In genomic region chr4:47617607-47618006, GRCh38 we compare ENCODE assay signal across 18 cellular contexts.
DNase-seq lines count a peak whose midpoint lies in the region; ATAC-seq and TF ChIP-seq lines count a peak whose summit lies in the region.
"Had no signal": no experiment of that assay in that cellular context is flagged by ENCODE, and none has a peak within 500 bp of the region (broad histone marks: within the 10 kb centered on the region; RNA-seq: fewer than 3 reads in every experiment).

No MANE protein-coding gene starts in this region.

- H3K4me3 ChIP-seq in smooth muscle cell: no peak overlapping the region
- H3K4me3 ChIP-seq: adrenal gland, cardiac muscle cell, lower lobe of right lung, pancreas, tibial nerve had no signal

- H3K36me3 Mint-ChIP-seq in stimulated activated naive B cell treated with anti-CD40 and anti-IgM and Interleukin-4, amounts not matched to agents 10 μg/mL and 1 μg/mL and 100 μg/mL, for 72 hours: peaks cover 10% of the 10 kb centered on the region in 2 donors

- peaks cover 0 to 9% of the 10 kb centered on the region in 2 donors for H3K4me1 Mint-ChIP-seq in stimulated activated naive B cell treated with anti-CD40 and anti-IgM and Interleukin-4, amounts not matched to agents 10 μg/mL and 1 μg/mL and 100 μg/mL, for 72 hours
- H3K4me1 Mint-ChIP-seq: naive B cell had no signal

- H3K27me3 Mint-ChIP-seq in stimulated activated naive B cell treated with anti-CD40 and anti-IgM and Interleukin-4, amounts not matched to agents 10 μg/mL and 1 μg/mL and 100 μg/mL, for 72 hours: peaks cover 0 to 4% of the 10 kb centered on the region in 2 donors
- H3K27me3 Mint-ChIP-seq: naive B cell had no signal

- no peaks in the 10 kb centered on the region for H3K4me1 ChIP-seq in smooth muscle cell (ENCODE audit: low read depth)
- H3K4me1 ChIP-seq: adrenal gland, lower lobe of right lung, pancreas, tibial nerve had no signal

- H3K79me2 ChIP-seq in smooth muscle cell (ENCODE audit: low read depth): no peaks in the 10 kb centered on the region

- no peak overlapping the region for H3K9ac ChIP-seq in smooth muscle cell (ENCODE audit: low read depth)

- H3K27ac ChIP-seq in smooth muscle cell (ENCODE audit: low read depth): no peak overlapping the region
- H3K27ac ChIP-seq: adrenal gland, cardiac muscle cell, lower lobe of right lung, pancreas, tibial nerve had no signal

- ATAC-seq in GM18870 (IDR thresholded peaks at IDR 0.05; ENCODE audit: unreplicated experiment): peak; percentile 57
- ATAC-seq in GM21529 (IDR thresholded peaks at IDR 0.05; ENCODE audit: unreplicated experiment): peak; percentile 73
- ATAC-seq in HG03095 (IDR thresholded peaks at IDR 0.05; ENCODE audit: unreplicated experiment): peak; percentile 66
- peak; percentile 99 for ATAC-seq in stimulated activated naive B cell treated with anti-CD40 and anti-IgM and Interleukin-4, amounts not matched to agents 10 μg/mL and 1 μg/mL and 100 μg/mL, for 72 hours (replicated peaks)
- ATAC-seq in GM21447 (IDR thresholded peaks at IDR 0.05; ENCODE audit: unreplicated experiment): no peak
- ATAC-seq: lower lobe of right lung, pancreas had no signal

- no peak for TF ChIP-seq CTCF in smooth muscle cell (IDR thresholded peaks at IDR 0.05; ENCODE audit: borderline replicate concordance, insufficient read depth, poor library complexity, severe bottlenecking)

- no peak overlapping the region for H3K4me2 ChIP-seq in smooth muscle cell

- peaks cover under 1% of the 10 kb centered on the region in 2 donors for H3K9me3 Mint-ChIP-seq in stimulated activated naive B cell treated with anti-CD40 and anti-IgM and Interleukin-4, amounts not matched to agents 10 μg/mL and 1 μg/mL and 100 μg/mL, for 72 hours

- H3K27ac Mint-ChIP-seq in stimulated activated naive B cell treated with anti-CD40 and anti-IgM and Interleukin-4, amounts not matched to agents 10 μg/mL and 1 μg/mL and 100 μg/mL, for 72 hours: no peak overlapping the region

- no peaks in the 10 kb centered on the region for H3K27me3 ChIP-seq in smooth muscle cell (ENCODE audit: low read depth)
- H3K27me3 ChIP-seq: adrenal gland, BE2C, cardiac muscle cell, pancreas, tibial nerve had no signal

- H4K20me1 ChIP-seq in smooth muscle cell (ENCODE audit: low read depth): no peaks in the 10 kb centered on the region

- H3F3A ChIP-seq in smooth muscle cell (ENCODE audit: low read depth): no peaks in the 10 kb centered on the region

- no peaks in the 10 kb centered on the region for H3K36me3 ChIP-seq in smooth muscle cell (ENCODE audit: low read depth)
- H3K36me3 ChIP-seq: adrenal gland, BE2C, lower lobe of right lung, pancreas had no signal

- H3K4me3 Mint-ChIP-seq in stimulated activated naive B cell treated with anti-CD40 and anti-IgM and Interleukin-4, amounts not matched to agents 10 μg/mL and 1 μg/mL and 100 μg/mL, for 72 hours: no peak overlapping the region
- H3K4me3 Mint-ChIP-seq: naive B cell had no signal

- H3K9me3 ChIP-seq in smooth muscle cell (replicated peaks; ENCODE audit: low read depth): no peaks in the 10 kb centered on the region
- H3K9me3 ChIP-seq: adrenal gland, BE2C, lower lobe of right lung, pancreas, tibial nerve had no signal

- no peak overlapping the region for H2AFZ ChIP-seq in smooth muscle cell (ENCODE audit: low read depth)

- DNase-seq in stimulated activated naive B cell treated with anti-CD40 and anti-IgM and Interleukin-4, amounts not matched to agents 10 μg/mL and 1 μg/mL and 100 μg/mL, for 72 hours: no peak
- DNase-seq in AG08396 (ENCODE audit: low spot score): no peak
- no peak for DNase-seq in smooth muscle cell (lab: John Stamatoyannopoulos, UW; ENCODE audit: unreplicated experiment)
- DNase-seq: activated CD4-positive, CD25-positive, alpha-beta regulatory T cell; adrenal gland; BE2C; head of caudate nucleus; KG1; lower lobe of right lung; naive B cell; NCI-H1105; pancreas had no signal
